Comparison of ENCODE assay signal across 15 cellular contexts in genomic region chr19:54756199-54757110, GRCh38. TPM values are rescaled to one million over a fixed set of nuclear protein-coding genes. Genes with fewer than 3 reads are reported as not detected.
"Had no signal": no experiment of that assay in that cellular context is flagged by ENCODE, and none has a peak within 500 bp of the region (broad histone marks: within the 10 kb centered on the region; RNA-seq: fewer than 3 reads in every experiment).

No MANE protein-coding gene starts in this region.

RNA-seq across cellular contexts. Expression of gene KIR2DL1, which starts 13.1 kb away (rescaled TPM):
- total RNA-seq: activated B cell treated with CpG ODN at 0.5 μM for 24 hours; activated CD4-positive, alpha-beta memory T cell treated with anti-CD3 and anti-CD28 coated beads for 36 hours; activated CD4-positive, alpha-beta memory T cell treated with anti-CD3 and anti-CD28 coated beads, Interleukin-2, amount 10 ng/mL, durations not matched to agents 7 days and 5 days; activated CD4-positive, alpha-beta T cell treated with anti-CD3 and anti-CD28 coated beads for 36 hours; activated CD4-positive, alpha-beta T cell treated with anti-CD3 and anti-CD28 coated beads, Interleukin-2, amount 10 ng/mL, durations not matched to agents 24 days and 14 days; activated CD4-positive, alpha-beta T cell treated with anti-CD3 and anti-CD28 coated beads, Interleukin-2, amount 10 ng/mL, durations not matched to agents 7 days and 5 days; activated CD8-positive, alpha-beta T cell treated with anti-CD3 and anti-CD28 coated beads for 36 hours; activated CD8-positive, alpha-beta T cell treated with anti-CD3 and anti-CD28 coated beads, Interleukin-2, amount 10 ng/mL, durations not matched to agents 7 days and 5 days; T-helper 1 cell treated with Interleukin-12 subunit alpha and Interleukin-12 subunit beta and Interleukin-4 antibody, amounts not matched to agents 30 ng/mL and 1 ng/mL, for 36 hours; T-helper 17 cell; T-helper 2 cell treated with Interferon-gamma antibody and Interleukin-4, amounts not matched to agents 100 ng/mL and 5 ng/mL, for 36 hours; WTC11 had no signal

RNA-seq across cellular contexts. Expression of gene KIR2DL3, which starts 18.1 kb away (rescaled TPM):
- total RNA-seq: activated B cell treated with CpG ODN at 0.5 μM for 24 hours; activated CD4-positive, alpha-beta memory T cell treated with anti-CD3 and anti-CD28 coated beads for 36 hours; activated CD4-positive, alpha-beta memory T cell treated with anti-CD3 and anti-CD28 coated beads, Interleukin-2, amount 10 ng/mL, durations not matched to agents 7 days and 5 days; activated CD4-positive, alpha-beta T cell treated with anti-CD3 and anti-CD28 coated beads for 36 hours; activated CD4-positive, alpha-beta T cell treated with anti-CD3 and anti-CD28 coated beads, Interleukin-2, amount 10 ng/mL, durations not matched to agents 24 days and 14 days; activated CD4-positive, alpha-beta T cell treated with anti-CD3 and anti-CD28 coated beads, Interleukin-2, amount 10 ng/mL, durations not matched to agents 7 days and 5 days; activated CD8-positive, alpha-beta T cell treated with anti-CD3 and anti-CD28 coated beads for 36 hours; T-helper 1 cell treated with Interleukin-12 subunit alpha and Interleukin-12 subunit beta and Interleukin-4 antibody, amounts not matched to agents 30 ng/mL and 1 ng/mL, for 36 hours; T-helper 17 cell; WTC11 had no signal

RNA-seq across cellular contexts. Expression of gene KIR3DL3, which starts 32.2 kb away (rescaled TPM):
- total RNA-seq: activated B cell treated with CpG ODN at 0.5 μM for 24 hours; activated CD4-positive, alpha-beta memory T cell treated with anti-CD3 and anti-CD28 coated beads for 36 hours; activated CD4-positive, alpha-beta memory T cell treated with anti-CD3 and anti-CD28 coated beads, Interleukin-2, amount 10 ng/mL, durations not matched to agents 7 days and 5 days; activated CD4-positive, alpha-beta T cell treated with anti-CD3 and anti-CD28 coated beads for 36 hours; activated CD4-positive, alpha-beta T cell treated with anti-CD3 and anti-CD28 coated beads, Interleukin-2, amount 10 ng/mL, durations not matched to agents 24 days and 14 days; activated CD4-positive, alpha-beta T cell treated with anti-CD3 and anti-CD28 coated beads, Interleukin-2, amount 10 ng/mL, durations not matched to agents 7 days and 5 days; activated CD8-positive, alpha-beta memory T cell treated with anti-CD3 and anti-CD28 coated beads for 36 hours; activated CD8-positive, alpha-beta memory T cell treated with anti-CD3 and anti-CD28 coated beads, Interleukin-2, amount 10 ng/mL, durations not matched to agents 7 days and 5 days; activated CD8-positive, alpha-beta T cell treated with anti-CD3 and anti-CD28 coated beads for 36 hours; T-cell; T-helper 1 cell treated with Interleukin-12 subunit alpha and Interleukin-12 subunit beta and Interleukin-4 antibody, amounts not matched to agents 30 ng/mL and 1 ng/mL, for 36 hours; T-helper 17 cell; T-helper 2 cell treated with Interferon-gamma antibody and Interleukin-4, amounts not matched to agents 100 ng/mL and 5 ng/mL, for 36 hours; WTC11 had no signal

RNA-seq across cellular contexts. Expression of gene KIR2DL4, which starts 47.0 kb away (rescaled TPM):
- total RNA-seq: activated B cell treated with CpG ODN at 0.5 μM for 24 hours; activated CD4-positive, alpha-beta memory T cell treated with anti-CD3 and anti-CD28 coated beads for 36 hours; activated CD4-positive, alpha-beta memory T cell treated with anti-CD3 and anti-CD28 coated beads, Interleukin-2, amount 10 ng/mL, durations not matched to agents 7 days and 5 days; activated CD4-positive, alpha-beta T cell treated with anti-CD3 and anti-CD28 coated beads for 36 hours; activated CD4-positive, alpha-beta T cell treated with anti-CD3 and anti-CD28 coated beads, Interleukin-2, amount 10 ng/mL, durations not matched to agents 24 days and 14 days; activated CD8-positive, alpha-beta T cell treated with anti-CD3 and anti-CD28 coated beads for 36 hours; activated CD8-positive, alpha-beta T cell treated with anti-CD3 and anti-CD28 coated beads, Interleukin-2, amount 10 ng/mL, durations not matched to agents 7 days and 5 days; T-helper 1 cell treated with Interleukin-12 subunit alpha and Interleukin-12 subunit beta and Interleukin-4 antibody, amounts not matched to agents 30 ng/mL and 1 ng/mL, for 36 hours; T-helper 17 cell; T-helper 2 cell treated with Interferon-gamma antibody and Interleukin-4, amounts not matched to agents 100 ng/mL and 5 ng/mL, for 36 hours; WTC11 had no signal

RNA-seq across cellular contexts. Expression of gene KIR3DL1, which starts 59.8 kb away (rescaled TPM):
- total RNA-seq: activated B cell treated with CpG ODN at 0.5 μM for 24 hours; activated CD4-positive, alpha-beta memory T cell treated with anti-CD3 and anti-CD28 coated beads for 36 hours; activated CD4-positive, alpha-beta T cell treated with anti-CD3 and anti-CD28 coated beads for 36 hours; activated CD4-positive, alpha-beta T cell treated with anti-CD3 and anti-CD28 coated beads, Interleukin-2, amount 10 ng/mL, durations not matched to agents 24 days and 14 days; activated CD4-positive, alpha-beta T cell treated with anti-CD3 and anti-CD28 coated beads, Interleukin-2, amount 10 ng/mL, durations not matched to agents 7 days and 5 days; T-helper 1 cell treated with Interleukin-12 subunit alpha and Interleukin-12 subunit beta and Interleukin-4 antibody, amounts not matched to agents 30 ng/mL and 1 ng/mL, for 36 hours; T-helper 17 cell; T-helper 2 cell treated with Interferon-gamma antibody and Interleukin-4, amounts not matched to agents 100 ng/mL and 5 ng/mL, for 36 hours; WTC11 had no signal
